In genomic region chr11:60477035-60477445, GRCh38 we compare ENCODE assay signal across 19 cellular contexts. TPM values are rescaled to one million over a fixed set of nuclear protein-coding genes. Genes with fewer than 3 reads are reported as not detected.
DNase-seq lines count a peak whose midpoint lies in the region; ATAC-seq and TF ChIP-seq lines count a peak whose summit lies in the region.
"Had no signal": no experiment of that assay in that cellular context is flagged by ENCODE, and none has a peak within 500 bp of the region (broad histone marks: within the 10 kb centered on the region; RNA-seq: fewer than 3 reads in every experiment).

No MANE protein-coding gene starts in this region.

- peak overlapping the region; percentile 75 for H3K27ac ChIP-seq in OCI-LY1 (ENCODE audit: low read depth, low read length, poor library complexity, severe bottlenecking)
- no peak overlapping the region for H3K27ac ChIP-seq in transverse colon
- H3K27ac ChIP-seq: left ventricle myocardium inferior, SJSA1, upper lobe of right lung had no signal

- WGBS in transverse colon (ENCODE audit: low coverage in 1 of 2), 2 donors: 58 to 73% methylated on average over 6 of the region's 6 CpGs

- no peaks in the 10 kb centered on the region for H3K27me3 ChIP-seq in OCI-LY1 (ENCODE audit: insufficient read depth, low read length)
- no peaks in the 10 kb centered on the region for H3K27me3 ChIP-seq in transverse colon
- H3K27me3 ChIP-seq: MG63, SJSA1, upper lobe of right lung had no signal

- no peaks in the 10 kb centered on the region; the same call in 1 of the 2 replicates for H3F3A ChIP-seq in OCI-LY1 (ENCODE audit: insufficient read depth, low read length)

- H3K79me2 ChIP-seq in OCI-LY1 (ENCODE audit: insufficient read depth, low read length): no peaks in the 10 kb centered on the region

- TF ChIP-seq CTCF in OCI-LY1 (IDR thresholded peaks at IDR 0.05; ENCODE audit: low read length): no peak
- no peak for TF ChIP-seq CTCF in transverse colon (IDR thresholded peaks at IDR 0.05)
- TF ChIP-seq CTCF in nephron progenitor cell (IDR thresholded peaks at IDR 0.05): no peak

- in situ Hi-C loops in transverse colon (cut with MboI; ENCODE audit: low pct_ligation_motif_present in 1 of 4, low pct_unique_long_range_greater_than_20kb in 1 of 4, low sequenced_read_pairs in 3 of 4): no loop called here

- no peaks in the 10 kb centered on the region for H3K4me1 Mint-ChIP-seq in nephron progenitor cell

- H3K36me3 ChIP-seq in OCI-LY1 (ENCODE audit: insufficient read depth, low read length) (no peaks in the 10 kb centered on the region), transverse colon (no peaks in the 10 kb centered on the region)
- H3K36me3 ChIP-seq: left ventricle myocardium inferior, MG63, SJSA1, upper lobe of right lung had no signal

- peak overlapping the region; percentile 59 for H3K4me2 ChIP-seq in OCI-LY1 (ENCODE audit: low read length)

- TF ChIP-seq EP300 in transverse colon (IDR thresholded peaks at IDR 0.05; ENCODE audit: low read depth): peak; percentile 10

- peak overlapping the region; percentile 32 for H3K4me3 ChIP-seq in OCI-LY1 (ENCODE audit: low read depth, low read length, poor library complexity, severe bottlenecking)
- no peak overlapping the region for H3K4me3 ChIP-seq in transverse colon
- H3K4me3 ChIP-seq: left ventricle myocardium inferior, MG63, SJSA1, upper lobe of right lung had no signal

- no peak overlapping the region for H3K9ac ChIP-seq in OCI-LY1 (ENCODE audit: low read length)

- peaks cover 4% of the 10 kb centered on the region for H3K9me3 Mint-ChIP-seq in nephron progenitor cell

- DNase-seq in left ventricle myocardium superior (no peak), cardiac septum (ENCODE audit: low spot score) (no peak), transverse colon (no peak), UCSD-AML1 (lab: John Stamatoyannopoulos, UW; ENCODE audit: unreplicated experiment) (no peak), nephron progenitor cell (no peak)
- DNase-seq: amygdala; DMS 273 treated with DMSO at 0.1 percent for 48 hours; effector CD4-positive, alpha-beta T cell; glutamatergic neuron; left ventricle myocardium inferior; MG63; small intestine; upper lobe of right lung had no signal

- H3K4me3 Mint-ChIP-seq in nephron progenitor cell: no peak overlapping the region

- H3K9me3 ChIP-seq in OCI-LY1 (ENCODE audit: low read length): no peaks in the 10 kb centered on the region
- no peaks in the 10 kb centered on the region for H3K9me3 ChIP-seq in transverse colon
- H3K9me3 ChIP-seq: MG63, SJSA1, upper lobe of right lung had no signal

- H3K27me3 Mint-ChIP-seq in nephron progenitor cell (ENCODE audit: low read depth, poor library complexity): no peaks in the 10 kb centered on the region

- peak overlapping the region; percentile 26; the same call in 1 of the 2 replicates for H2AFZ ChIP-seq in OCI-LY1 (ENCODE audit: low read length)

- H3K36me3 Mint-ChIP-seq in nephron progenitor cell (ENCODE audit: low read depth): no peaks in the 10 kb centered on the region

- H3K9me2 ChIP-seq in OCI-LY1 (ENCODE audit: low read depth, low read length): no peaks in the 10 kb centered on the region

- H4K20me1 ChIP-seq in OCI-LY1 (ENCODE audit: insufficient read depth, low read length): no peaks in the 10 kb centered on the region

- intact Hi-C loops in left ventricle myocardium superior (cut with micrococcal nuclease): no loop called here
- intact Hi-C loops in cardiac septum (cut with DNase I): no loop called here
- intact Hi-C loops in transverse colon (cut with DNase I; ENCODE audit: low total_unique reads): no loop called here

- ATAC-seq in left ventricle myocardium superior (peak; percentile 40), HG02973 (IDR thresholded peaks at IDR 0.05; ENCODE audit: unreplicated experiment) (peak; percentile 61), HG03457 (IDR thresholded peaks at IDR 0.05; ENCODE audit: unreplicated experiment) (no peak)
- ATAC-seq: upper lobe of right lung had no signal

- no peak overlapping the region for H3K27ac Mint-ChIP-seq in nephron progenitor cell

- H3K4me1 ChIP-seq in OCI-LY1 (ENCODE audit: insufficient read depth, low read length, severe bottlenecking) (peaks cover 52% of the 10 kb centered on the region), transverse colon (no peaks in the 10 kb centered on the region)
- H3K4me1 ChIP-seq: left ventricle myocardium inferior, SJSA1, upper lobe of right lung had no signal

- no peak for TF ChIP-seq POLR2A in transverse colon (IDR thresholded peaks at IDR 0.05)

RNA-seq across cellular contexts. Expression of gene MS4A12, which starts 15.5 kb away (rescaled TPM):
- not detected for total RNA-seq in left ventricle myocardium superior
- total RNA-seq in cardiac septum: not detected
- total RNA-seq in transverse colon: 100 to 1,000 TPM in 3 of 4 donors, 1 to 10 TPM in 1; 3.8 to 628 (median 426) TPM
- total RNA-seq: A673, left ventricle myocardium inferior, NCI-H460, SJSA1, upper lobe of right lung had no signal

RNA-seq across cellular contexts. Expression of gene MS4A1, which starts 21.4 kb away (rescaled TPM):
- total RNA-seq in left ventricle myocardium superior (not detected), cardiac septum (not detected), transverse colon (10 to 100 TPM in 2 of 4 donors, not detected in 2; 32.2 to 49.4 TPM)
- total RNA-seq: A673, left ventricle myocardium inferior, NCI-H460, SJSA1 had no signal

RNA-seq across cellular contexts. Expression of gene MS4A13, which starts 38.2 kb away (rescaled TPM):
- total RNA-seq in left ventricle myocardium superior: not detected
- not detected for total RNA-seq in cardiac septum
- total RNA-seq in transverse colon: not detected
- total RNA-seq: A673, left ventricle myocardium inferior, NCI-H460, SJSA1, upper lobe of right lung had no signal

RNA-seq across cellular contexts. Expression of gene MS4A5, which starts 47.7 kb away (rescaled TPM):
- total RNA-seq in left ventricle myocardium superior (not detected), cardiac septum (not detected), transverse colon (not detected)
- total RNA-seq: A673, left ventricle myocardium inferior, NCI-H460, SJSA1, upper lobe of right lung had no signal
